In the genomic region with DNA sequence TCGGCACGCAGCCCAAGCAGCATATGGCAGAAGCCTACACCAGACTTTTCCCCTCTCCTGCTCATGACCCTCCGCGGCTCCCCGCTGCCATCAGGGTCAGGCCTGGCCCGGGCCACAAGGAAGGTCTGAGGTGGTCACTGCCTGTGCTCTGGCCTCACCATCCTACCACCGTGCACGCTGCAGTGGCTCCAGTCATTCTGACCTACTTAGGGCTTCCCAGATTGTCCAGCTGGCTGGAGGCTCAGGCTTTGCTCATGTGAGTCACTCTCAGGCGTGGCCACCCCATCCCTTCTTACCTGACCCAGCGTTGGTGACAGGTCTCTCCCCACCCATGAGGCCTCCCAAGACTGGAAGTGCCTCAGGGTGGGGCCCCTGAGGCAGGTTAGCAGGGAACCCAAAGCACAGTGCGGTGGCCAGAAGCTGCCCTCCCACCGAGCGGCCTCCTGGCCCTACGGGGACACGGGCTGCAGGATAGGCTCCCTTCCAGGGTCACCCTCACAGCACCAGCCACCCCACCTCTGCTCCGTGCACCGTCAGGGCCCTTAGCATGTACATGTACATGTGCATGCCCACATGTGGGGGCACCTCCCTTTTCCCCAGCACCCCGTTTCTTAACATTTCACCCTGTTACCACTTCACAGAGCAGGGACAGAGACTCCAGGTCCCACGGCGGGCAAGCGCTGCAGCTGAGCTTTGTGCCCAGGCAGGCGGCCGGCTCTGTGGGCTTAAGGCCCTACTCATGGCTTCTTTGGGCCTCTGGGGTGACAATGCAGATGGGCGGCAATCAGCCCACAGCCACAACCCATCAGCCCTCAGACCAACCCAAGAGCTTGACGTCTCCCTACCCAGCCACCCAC, we compare ENCODE assay signal across 34 cellular contexts. TPM values are rescaled to one million over a fixed set of nuclear protein-coding genes. Genes with fewer than 3 reads are reported as not detected.
A peak's percentile ranks its signal among the peaks of the same experiment; 100 is the strongest.
DNase-seq lines count a peak whose midpoint lies in the region; ATAC-seq and TF ChIP-seq lines count a peak whose summit lies in the region.
"Had no signal": no experiment of that assay in that cellular context is flagged by ENCODE, and none has a peak within 500 bp of the region (broad histone marks: within the 10 kb centered on the region; RNA-seq: fewer than 3 reads in every experiment).

No MANE protein-coding gene starts in this region.

- H3K9me3 ChIP-seq in mammary epithelial cell (replicated peaks; ENCODE audit: insufficient read depth, low read length) (peaks cover 7% of the 10 kb centered on the region), psoas muscle (no peaks in the 10 kb centered on the region)
- H3K9me3 ChIP-seq: colonic mucosa, transverse colon had no signal

- intact Hi-C loops in Right ventricle myocardium inferior (cut with DNase I), result no loop called here
- intact Hi-C loops in left ventricle myocardium superior (cut with micrococcal nuclease), result no loop called here
- intact Hi-C loops in mammary epithelial cell (cut with micrococcal nuclease), result loop anchor here (5.0 kb wide), 1 partner anchor 41 kb away; the partner anchor contains the start of gene PNMA6E
- intact Hi-C loops in psoas muscle (cut with DNase I), result no loop called here

- H3K4me3 Mint-ChIP-seq in activated T-cell treated with anti-CD3 and anti-CD28 coated beads, Interleukin-2, amount 50 U/mL, for 72 hours, result no peak overlapping the region
- H3K4me3 Mint-ChIP-seq: activated CD4-positive, alpha-beta T cell treated with anti-CD3 and anti-CD28 coated beads, Interleukin-2, amount 10 ng/mL, durations not matched to agents 7 days and 5 days; brain; natural killer cell; T-helper 2 cell treated with Interferon-gamma antibody and Interleukin-4, amounts not matched to agents 5 μg/mL and 100 μg/mL, for 36 hours had no signal

- H3K4me3 ChIP-seq in mammary epithelial cell (replicated peaks in 1 of 3; ENCODE audit: insufficient read depth in 1 of 3, low read depth in 2 of 3, low read length in 3 of 3) (no peak overlapping the region), psoas muscle (no peak overlapping the region)
- H3K4me3 ChIP-seq: BLaER1, colonic mucosa, SK-N-MC, smooth muscle cell, transverse colon had no signal

- DNase-seq in Right ventricle myocardium inferior (ENCODE audit: missing footprints), result no peak
- no peak for DNase-seq in left ventricle myocardium superior
- peak; percentile 55 for DNase-seq in HPDE6-E6E7 (ENCODE audit: extremely low spot score)
- DNase-seq in mammary epithelial cell, result peak; percentile 13
- no peak for DNase-seq in psoas muscle
- DNase-seq in T1000 (lab: John Stamatoyannopoulos, UW), result no peak
- no peak for DNase-seq in AG08395 (ENCODE audit: low spot score)
- DNase-seq in activated T-cell treated with anti-CD3 and anti-CD28 coated beads, Interleukin-2, amount 50 U/mL, for 72 hours, result no peak
- DNase-seq: ACHN; activated CD4-positive, alpha-beta T cell treated with anti-CD3 and anti-CD28 coated beads, Interleukin-2, amount 10 ng/mL, durations not matched to agents 7 days and 5 days; activated naive CD4-positive, alpha-beta T cell treated with Interleukin-2 at 50 U/mL for 16 hours; activated T-cell treated with anti-CD3 and anti-CD28 coated beads, Interleukin-2, amount 50 U/mL, for 48 hours; colonic mucosa; DMS53; effector memory CD4-positive, alpha-beta T cell; erythroblast; GF-D8; head of caudate nucleus; Kasumi-1; natural killer cell; NCI-H1694; NCI-H526; occipital lobe; stimulated activated CD4-positive, alpha-beta T cell treated with anti-CD3 and anti-CD28 coated beads, Interleukin-1b, Interleukin-23, amount 100 ng/mL, for 48 hours; stimulated activated CD8-positive, alpha-beta memory T cell treated with anti-CD3 and anti-CD28 coated beads, Interleukin-4, amount 100 ng/mL, for 48 hours; transverse colon had no signal

- CTCF ChIA-PET in mammary epithelial cell (lab: Charles Lee; ENCODE audit: low non-redundant PET), result no interaction called here

- 85% methylated on average over 9 of the region's 25 CpGs for WGBS in mammary epithelial cell (ENCODE audit: low coverage, missing lambda C conversion rate)
- WGBS in psoas muscle, 3 donors, result 78 to 80% (median 78%) methylated on average over 19 to 25 of the region's 25 CpGs

- no peaks in the 10 kb centered on the region for H3K9me3 Mint-ChIP-seq in activated T-cell treated with anti-CD3 and anti-CD28 coated beads, Interleukin-2, amount 50 U/mL, for 72 hours
- H3K9me3 Mint-ChIP-seq: activated CD4-positive, alpha-beta T cell treated with anti-CD3 and anti-CD28 coated beads, Interleukin-2, amount 10 ng/mL, durations not matched to agents 7 days and 5 days; natural killer cell; T-helper 2 cell treated with Interferon-gamma antibody and Interleukin-4, amounts not matched to agents 5 μg/mL and 100 μg/mL, for 36 hours had no signal

- H3K79me2 ChIP-seq in mammary epithelial cell (ENCODE audit: insufficient read depth, low read length), result no peaks in the 10 kb centered on the region

- dilution Hi-C loops in mammary epithelial cell (cut with HindIII; ENCODE audit: low sequenced_read_pairs), result loop anchor here (5.0 kb wide), 1 partner anchor 49 kb away; the partner anchor contains the start of gene BGN

- H3K27ac Mint-ChIP-seq in activated T-cell treated with anti-CD3 and anti-CD28 coated beads, Interleukin-2, amount 50 U/mL, for 72 hours, result no peak overlapping the region
- H3K27ac Mint-ChIP-seq: activated CD4-positive, alpha-beta T cell treated with anti-CD3 and anti-CD28 coated beads, Interleukin-2, amount 10 ng/mL, durations not matched to agents 7 days and 5 days; brain; natural killer cell; T-helper 2 cell treated with Interferon-gamma antibody and Interleukin-4, amounts not matched to agents 5 μg/mL and 100 μg/mL, for 36 hours had no signal

- ATAC-seq in Right ventricle myocardium inferior (peak; percentile 23), left ventricle myocardium superior (no peak), psoas muscle (peak in 3 of 4 donors; percentile 37 to 53 (median 48))
- no peak for ATAC-seq in activated T-cell treated with anti-CD3 and anti-CD28 coated beads, Interleukin-2, amount 50 U/mL, for 72 hours (replicated peaks in 1 of 2)
- ATAC-seq: natural killer cell had no signal

- no peak for TF ChIP-seq CTCF in mammary epithelial cell (conservative IDR thresholded peaks at IDR 0.05 in 1 of 2, IDR thresholded peaks at IDR 0.05 in 1 of 2; ENCODE audit: extremely low read depth in 1 of 2, insufficient read depth in 1 of 2, low read depth in 1 of 2, low read length in 2 of 2)
- no peak for TF ChIP-seq CTCF in psoas muscle (IDR thresholded peaks at IDR 0.05)

- no TSS peak for BruUV-seq in mammary epithelial cell (replicated peaks; lab: Mats Ljungman, UMichigan)

- H3K36me3 ChIP-seq in mammary epithelial cell (ENCODE audit: insufficient read depth, low read length) (no peaks in the 10 kb centered on the region), psoas muscle (ENCODE audit: insufficient read depth in 1 of 2, low read depth in 1 of 2) (no peaks in the 10 kb centered on the region)
- H3K36me3 ChIP-seq: BLaER1, colonic mucosa, transverse colon had no signal

- H3K9ac ChIP-seq in mammary epithelial cell (ENCODE audit: insufficient read depth, low read length), result no peak overlapping the region
- H3K9ac ChIP-seq: BLaER1 had no signal

- no peak overlapping the region for H2AFZ ChIP-seq in mammary epithelial cell (ENCODE audit: low read depth, low read length)

- H3K36me3 Mint-ChIP-seq in activated T-cell treated with anti-CD3 and anti-CD28 coated beads, Interleukin-2, amount 50 U/mL, for 72 hours (ENCODE audit: insufficient read depth in 2 of 2), result no peaks in the 10 kb centered on the region
- H3K36me3 Mint-ChIP-seq: brain, natural killer cell had no signal

- in situ Hi-C loops in mammary epithelial cell (cut with MboI; ENCODE audit: low sequenced_read_pairs in 2 of 2), result no loop called here

- H3K27me3 ChIP-seq in mammary epithelial cell (ENCODE audit: insufficient read depth, low read length), result no peaks in the 10 kb centered on the region
- peaks cover 0 to 8% (median 0%) of the 10 kb centered on the region in 3 donors for H3K27me3 ChIP-seq in psoas muscle (ENCODE audit: insufficient read depth in 3 of 3, low read length in 2 of 3)
- H3K27me3 ChIP-seq: colonic mucosa, transverse colon had no signal

- peaks cover 6% of the 10 kb centered on the region for H3K27me3 Mint-ChIP-seq in activated T-cell treated with anti-CD3 and anti-CD28 coated beads, Interleukin-2, amount 50 U/mL, for 72 hours (ENCODE audit: low read depth)
- H3K27me3 Mint-ChIP-seq: brain had no signal

- H3K4me2 ChIP-seq in mammary epithelial cell (ENCODE audit: insufficient read depth, low read depth, low read length), result no peak overlapping the region
- H3K4me2 ChIP-seq: BLaER1, smooth muscle cell had no signal

- H4K20me1 ChIP-seq in mammary epithelial cell (ENCODE audit: insufficient read depth, low read length), result no peaks in the 10 kb centered on the region

- H3K4me1 ChIP-seq in mammary epithelial cell (ENCODE audit: insufficient read depth, low read length) (peaks cover 22% of the 10 kb centered on the region), psoas muscle (no peaks in the 10 kb centered on the region)
- H3K4me1 ChIP-seq: colonic mucosa, transverse colon had no signal

- H3K4me1 Mint-ChIP-seq in activated T-cell treated with anti-CD3 and anti-CD28 coated beads, Interleukin-2, amount 50 U/mL, for 72 hours (ENCODE audit: low read depth), result no peaks in the 10 kb centered on the region
- H3K4me1 Mint-ChIP-seq: activated CD4-positive, alpha-beta T cell treated with anti-CD3 and anti-CD28 coated beads, Interleukin-2, amount 10 ng/mL, durations not matched to agents 7 days and 5 days; brain; natural killer cell had no signal

- H3K27ac ChIP-seq in mammary epithelial cell (ENCODE audit: insufficient read depth, low read depth, low read length), result no peak overlapping the region
- no peak overlapping the region for H3K27ac ChIP-seq in psoas muscle
- H3K27ac ChIP-seq: BLaER1, colonic mucosa, SK-N-MC, transverse colon had no signal

RNA-seq across cellular contexts. Expression of gene TREX2, which starts 2.2 kb away (rescaled TPM):
- not detected for total RNA-seq in Right ventricle myocardium inferior
- 0.25 TPM for total RNA-seq in left ventricle myocardium superior
- 1 to 10 TPM; 2.5 to 7.8 TPM for total RNA-seq in mammary epithelial cell
- 1.0 TPM for polyA plus RNA-seq in mammary epithelial cell
- not detected for polyA minus RNA-seq in mammary epithelial cell
- under 1 TPM in 3 of 4 donors, not detected in 1; 0.25 to 0.56 (median 0.42) TPM for total RNA-seq in psoas muscle
- under 1 TPM in 2 of 3 donors, not detected in 1; 0.10 to 0.27 TPM for polyA plus RNA-seq in psoas muscle
- total RNA-seq in activated T-cell treated with anti-CD3 and anti-CD28 coated beads, Interleukin-2, amount 50 U/mL, for 72 hours, result 1 to 10 TPM; 2.7 to 2.8 TPM
- total RNA-seq: occipital lobe had no signal

RNA-seq across cellular contexts. Expression of gene HAUS7, which starts 26.7 kb away (rescaled TPM):
- 18.5 TPM for total RNA-seq in Right ventricle myocardium inferior
- total RNA-seq in left ventricle myocardium superior, result 16.2 TPM
- 10 to 100 TPM in 1 of 2 donors, 1 to 10 TPM in 1; 8.3 to 26.4 TPM for total RNA-seq in mammary epithelial cell
- polyA plus RNA-seq in mammary epithelial cell, result 25.7 TPM
- 38.4 TPM for polyA minus RNA-seq in mammary epithelial cell
- 10 to 100 TPM; 10.7 to 17.3 (median 12.7) TPM for total RNA-seq in psoas muscle
- polyA plus RNA-seq in psoas muscle, result 10 to 100 TPM in 2 of 3 donors, 1 to 10 TPM in 1; 8.3 to 18.5 (median 15.0) TPM
- total RNA-seq in activated T-cell treated with anti-CD3 and anti-CD28 coated beads, Interleukin-2, amount 50 U/mL, for 72 hours, result 10 to 100 TPM; 27.7 to 40.0 TPM

RNA-seq across cellular contexts. Expression of gene ZFP92, which starts 32.4 kb away (rescaled TPM):
- total RNA-seq in Right ventricle myocardium inferior (0.65 TPM), left ventricle myocardium superior (0.57 TPM), mammary epithelial cell (1 to 10 TPM; 2.7 to 4.3 TPM), psoas muscle (under 1 TPM; 0.30 to 0.50 (median 0.36) TPM)
- polyA plus RNA-seq in mammary epithelial cell (0.43 TPM), psoas muscle (under 1 TPM; 0.10 to 0.16 (median 0.16) TPM)
- not detected for polyA minus RNA-seq in mammary epithelial cell
- total RNA-seq in activated T-cell treated with anti-CD3 and anti-CD28 coated beads, Interleukin-2, amount 50 U/mL, for 72 hours, result 1 to 10 TPM; 2.2 to 2.4 TPM

RNA-seq across cellular contexts. Expression of gene PNMA6E, which starts 42.6 kb away (rescaled TPM):
- total RNA-seq in Right ventricle myocardium inferior (not detected), left ventricle myocardium superior (not detected), mammary epithelial cell (under 1 TPM in 1 of 2 donors, not detected in 1; under 0.01 TPM), psoas muscle (not detected)
- polyA plus RNA-seq in mammary epithelial cell (not detected), psoas muscle (not detected)
- polyA minus RNA-seq in mammary epithelial cell, result not detected
- not detected for total RNA-seq in activated T-cell treated with anti-CD3 and anti-CD28 coated beads, Interleukin-2, amount 50 U/mL, for 72 hours
- total RNA-seq: activated CD4-positive, alpha-beta T cell treated with anti-CD3 and anti-CD28 coated beads, Interleukin-2, amount 10 ng/mL, durations not matched to agents 7 days and 5 days; colonic mucosa; fibroblast of villous mesenchyme; natural killer cell; occipital lobe; smooth muscle cell; transverse colon had no signal
- polyA plus RNA-seq: adipose tissue, keratinocyte, smooth muscle cell had no signal

RNA-seq across cellular contexts. Expression of gene BGN, which starts 51.1 kb away (rescaled TPM):
- total RNA-seq in Right ventricle myocardium inferior (42.2 TPM), left ventricle myocardium superior (40.6 TPM), mammary epithelial cell (10 to 100 TPM in 1 of 2 donors, 1 to 10 TPM in 1; 2.6 to 13.5 TPM), psoas muscle (10 to 100 TPM; 12.6 to 62.4 (median 23.6) TPM)
- polyA plus RNA-seq in mammary epithelial cell (0.48 TPM), psoas muscle (1 to 10 TPM; 6.7 to 9.9 (median 8.4) TPM)
- polyA minus RNA-seq in mammary epithelial cell, result not detected
- not detected for total RNA-seq in activated T-cell treated with anti-CD3 and anti-CD28 coated beads, Interleukin-2, amount 50 U/mL, for 72 hours
- total RNA-seq: activated CD4-positive, alpha-beta T cell treated with anti-CD3 and anti-CD28 coated beads, Interleukin-2, amount 10 ng/mL, durations not matched to agents 7 days and 5 days; natural killer cell had no signal

Comparison
In these comparisons a context has a peak if more than half of its experiments do, and no peak if none do; other contexts are left out.
1. ATAC-seq: peak in Right ventricle myocardium inferior (single experiment) and psoas muscle (3 of 4); none in left ventricle myocardium superior (single experiment) and activated T-cell treated with anti-CD3 and anti-CD28 coated beads, Interleukin-2, amount 50 U/mL, for 72 hours (0 of 2).
2. DNase-seq: peak in HPDE6-E6E7 (single experiment) and mammary epithelial cell (single experiment); none in Right ventricle myocardium inferior (single experiment), left ventricle myocardium superior (single experiment), psoas muscle (0 of 2), T1000 (single experiment), AG08395 (single experiment) and activated T-cell treated with anti-CD3 and anti-CD28 coated beads, Interleukin-2, amount 50 U/mL, for 72 hours (0 of 2).